ENCODE assay signal across 8 cellular contexts in genomic region chr4:172830295-172830764, GRCh38.
DNase-seq lines count a peak whose midpoint lies in the region; ATAC-seq, FAIRE-seq and TF ChIP-seq lines count a peak whose summit lies in the region.

No MANE protein-coding gene starts in this region.

- CTCF ChIA-PET in A549 (lab: Yijun Ruan, JAX), result interaction anchor here (1.0 to 1.3 kb wide), 2 partner anchors 10 to 104 kb away, joined by 3 to 4 read pairs; no protein-coding TSS in a partner anchor

- H3K27ac Mint-ChIP-seq in activated T-helper 2 cell treated with anti-CD3 and anti-CD28 coated beads, Interferon-gamma antibody, Interleukin-2, Interleukin-4, amounts not matched to agents 10 μg/mL and 5 μg/mL and 100 μg/mL, durations not matched to agents 14 hours and 24 hours and 36 hours, result no peak overlapping the region

- peak overlapping the region; percentile 41 for H2AFZ ChIP-seq in GM23248

- H3K4me2 ChIP-seq in A549, result no peak overlapping the region
- H3K4me2 ChIP-seq in GM23248 (ENCODE audit: unreplicated experiment), result no peak overlapping the region

- no peaks in the 10 kb centered on the region for H3K79me2 ChIP-seq in GM23248 (ENCODE audit: insufficient read depth)

- peak in 1 of 2 experiments; percentile 47 for DNase-seq in A549 (ENCODE audit: low read depth in 1 of 2, low spot score in 1 of 2)
- peak; percentile 34 for DNase-seq in GM23248
- no peak for DNase-seq in RWPE2 (ENCODE audit: low spot score)
- peak; percentile 81 for DNase-seq in inferior parietal cortex (ENCODE audit: extremely low spot score)
- DNase-seq in activated T-helper 2 cell treated with anti-CD3 and anti-CD28 coated beads, Interferon-gamma antibody, Interleukin-2, Interleukin-4, amounts not matched to agents 10 μg/mL and 5 μg/mL and 100 μg/mL, durations not matched to agents 14 hours and 24 hours and 36 hours (ENCODE audit: low spot score), result no peak
- no peak for DNase-seq in islet precursor cell
- no peak for DNase-seq in middle frontal gyrus (ENCODE audit: extremely low spot score, low spot score)

- TF ChIP-seq EP300 in A549 (IDR thresholded peaks at IDR 0.05), result no peak

- no peaks in the 10 kb centered on the region for H3K27me3 Mint-ChIP-seq in activated T-helper 2 cell treated with anti-CD3 and anti-CD28 coated beads, Interferon-gamma antibody, Interleukin-2, Interleukin-4, amounts not matched to agents 10 μg/mL and 5 μg/mL and 100 μg/mL, durations not matched to agents 14 hours and 24 hours and 36 hours (ENCODE audit: low read depth)

- peak; percentile 65 for TF ChIP-seq CTCF in A549 (IDR thresholded peaks at IDR 0.05)
- peak; percentile 73 for TF ChIP-seq CTCF in RWPE2 (IDR thresholded peaks at IDR 0.05; ENCODE audit: poor library complexity, severe bottlenecking)

- WGBS in A549 (ENCODE audit: missing lambda C conversion rate), result 7% methylated on average over 5 of the region's 5 CpGs
- 8 to 10% methylated on average over 5 of the region's 5 CpGs for WGBS in GM23248 (ENCODE audit: low coverage in 1 of 2, low lambda C conversion rate in 2 of 2, missing lambda C conversion rate in 2 of 2), 2 experiments

- peak; percentile 68 to 82 for TF ChIP-seq RAD21 in A549 (conservative IDR thresholded peaks at IDR 0.05 in 1 of 2, IDR thresholded peaks at IDR 0.05 in 1 of 2)

- intact Hi-C loops in activated T-helper 2 cell treated with anti-CD3 and anti-CD28 coated beads, Interferon-gamma antibody, Interleukin-2, Interleukin-4, amounts not matched to agents 10 μg/mL and 5 μg/mL and 100 μg/mL, durations not matched to agents 14 hours and 24 hours and 36 hours (cut with micrococcal nuclease), result no loop called here

- no peaks in the 10 kb centered on the region for H3K9me3 Mint-ChIP-seq in activated T-helper 2 cell treated with anti-CD3 and anti-CD28 coated beads, Interferon-gamma antibody, Interleukin-2, Interleukin-4, amounts not matched to agents 10 μg/mL and 5 μg/mL and 100 μg/mL, durations not matched to agents 14 hours and 24 hours and 36 hours

- H3K27ac ChIP-seq in A549, result peak overlapping the region; percentile 72 to 85
- H3K27ac ChIP-seq in GM23248, result no peak overlapping the region
- H3K27ac ChIP-seq in RWPE2 (ENCODE audit: poor library complexity, severe bottlenecking), result no peak overlapping the region

- H3K9me2 ChIP-seq in GM23248 (ENCODE audit: insufficient read depth), result no peaks in the 10 kb centered on the region

- FAIRE-seq in A549 (lab: Jason Lieb, UNC), result no peak

- no peak overlapping the region for H3K9ac ChIP-seq in GM23248

- H3K4me1 ChIP-seq in A549, result peaks cover 21% of the 10 kb centered on the region
- H3K4me1 ChIP-seq in GM23248 (ENCODE audit: insufficient read depth), result no peaks in the 10 kb centered on the region
- H3K4me1 ChIP-seq in RWPE2 (ENCODE audit: insufficient read depth, poor library complexity, severe bottlenecking), result peaks cover 8% of the 10 kb centered on the region

- no peaks in the 10 kb centered on the region for H3K4me1 Mint-ChIP-seq in activated T-helper 2 cell treated with anti-CD3 and anti-CD28 coated beads, Interferon-gamma antibody, Interleukin-2, Interleukin-4, amounts not matched to agents 10 μg/mL and 5 μg/mL and 100 μg/mL, durations not matched to agents 14 hours and 24 hours and 36 hours (ENCODE audit: low read depth)

- POLR2A ChIA-PET in A549 (lab: Yijun Ruan, JAX), result no interaction called here

- H4K20me1 ChIP-seq in GM23248 (ENCODE audit: insufficient read depth), result no peaks in the 10 kb centered on the region

- H3F3A ChIP-seq in GM23248 (ENCODE audit: insufficient read depth), result no peaks in the 10 kb centered on the region

- no peak for TF ChIP-seq POLR2A in A549 (IDR thresholded peaks at IDR 0.05; ENCODE audit: low read length)

- H3K36me3 Mint-ChIP-seq in activated T-helper 2 cell treated with anti-CD3 and anti-CD28 coated beads, Interferon-gamma antibody, Interleukin-2, Interleukin-4, amounts not matched to agents 10 μg/mL and 5 μg/mL and 100 μg/mL, durations not matched to agents 14 hours and 24 hours and 36 hours (ENCODE audit: low read depth), result no peaks in the 10 kb centered on the region

- no peak overlapping the region for H3K4me3 ChIP-seq in A549
- H3K4me3 ChIP-seq in GM23248, result no peak overlapping the region
- no peak overlapping the region for H3K4me3 ChIP-seq in RWPE2 (ENCODE audit: severe bottlenecking)

- H3K9me3 ChIP-seq in A549 (peaks cover 24% of the 10 kb centered on the region), GM23248 (ENCODE audit: low read depth) (no peaks in the 10 kb centered on the region), RWPE2 (ENCODE audit: severe bottlenecking) (no peaks in the 10 kb centered on the region)

- H3K27me3 ChIP-seq in GM23248 (replicated peaks; ENCODE audit: insufficient read depth), result no peaks in the 10 kb centered on the region
- no peaks in the 10 kb centered on the region for H3K27me3 ChIP-seq in RWPE2 (ENCODE audit: insufficient read depth, poor library complexity, severe bottlenecking)

- ATAC-seq in A549 (peak in 1 of 2 experiments; percentile 59; a peak in 3 of 6 replicates), RWPE2 (ENCODE audit: low read depth) (no peak), HG03520 (IDR thresholded peaks at IDR 0.05; ENCODE audit: unreplicated experiment) (no peak)

- no peak overlapping the region for H3K4me3 Mint-ChIP-seq in activated T-helper 2 cell treated with anti-CD3 and anti-CD28 coated beads, Interferon-gamma antibody, Interleukin-2, Interleukin-4, amounts not matched to agents 10 μg/mL and 5 μg/mL and 100 μg/mL, durations not matched to agents 14 hours and 24 hours and 36 hours (ENCODE audit: low read depth)

- H3K36me3 ChIP-seq in GM23248 (ENCODE audit: low read depth), result no peaks in the 10 kb centered on the region
- H3K36me3 ChIP-seq in RWPE2 (ENCODE audit: low read depth), result no peaks in the 10 kb centered on the region

- in situ Hi-C loops in GM23248 (cut with MboI), result no loop called here

TF ChIP-seq in A549, 52 proteins besides CTCF, POLR2A, EP300 and RAD21:
- no peak for TF ChIP-seq MYC (IDR thresholded peaks at IDR 0.05; ENCODE audit: borderline replicate concordance, low read length)
- no peak for TF ChIP-seq ELK1 (IDR thresholded peaks at IDR 0.05; ENCODE audit: low read depth, low read length)
- peak; percentile 83 for TF ChIP-seq SMC3 (IDR thresholded peaks at IDR 0.05)

Comparison
In these comparisons a context has a peak if more than half of its experiments do, and no peak if none do; other contexts are left out.
1. DNase-seq: peak in GM23248 (single experiment) and inferior parietal cortex (single experiment); none in RWPE2 (single experiment), activated T-helper 2 cell treated with anti-CD3 and anti-CD28 coated beads, Interferon-gamma antibody, Interleukin-2, Interleukin-4, amounts not matched to agents 10 μg/mL and 5 μg/mL and 100 μg/mL, durations not matched to agents 14 hours and 24 hours and 36 hours (single experiment), islet precursor cell (single experiment) and middle frontal gyrus (single experiment).
2. H3K27ac ChIP-seq: peak in A549 (2 of 2); none in GM23248 (single experiment) and RWPE2 (single experiment).